11 cellular contexts compared by ENCODE assay signal in the genomic region with DNA sequence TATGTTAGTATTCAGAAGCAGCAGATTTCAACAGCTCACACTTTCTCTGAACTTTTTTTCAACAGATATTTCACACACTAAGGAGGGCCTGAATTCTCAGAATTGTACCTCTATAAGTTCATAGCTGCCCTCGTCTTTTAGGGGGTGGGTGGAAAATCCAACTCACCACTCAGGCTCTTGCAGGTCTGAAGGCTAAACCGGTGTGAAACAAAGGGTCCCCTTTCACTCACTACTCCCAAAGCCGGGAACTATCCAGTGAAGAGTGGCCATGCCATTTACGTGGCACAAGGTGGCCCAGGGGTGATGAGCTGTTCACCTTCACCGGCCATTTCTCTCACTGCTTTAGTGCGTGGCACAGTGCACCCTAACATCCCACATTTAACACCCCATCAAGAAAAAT. TPM values are rescaled to one million over a fixed set of nuclear protein-coding genes. Genes with fewer than 3 reads are reported as not detected.
A peak's percentile ranks its signal among the peaks of the same experiment; 100 is the strongest.
DNase-seq lines count a peak whose midpoint lies in the region; ATAC-seq and TF ChIP-seq lines count a peak whose summit lies in the region.
"Had no signal": no experiment of that assay in that cellular context is flagged by ENCODE, and none has a peak within 500 bp of the region (broad histone marks: within the 10 kb centered on the region; RNA-seq: fewer than 3 reads in every experiment).

No MANE protein-coding gene starts in this region.

- H3K36me3 Mint-ChIP-seq in activated CD4-positive, alpha-beta T cell treated with anti-CD3 and anti-CD28 coated beads, Interleukin-2, amount 10 ng/mL, durations not matched to agents 24 days and 14 days (ENCODE audit: low read depth) = peaks cover 52% of the 10 kb centered on the region
- peaks cover 56% of the 10 kb centered on the region for H3K36me3 Mint-ChIP-seq in activated CD4-positive, alpha-beta T cell treated with anti-CD3 and anti-CD28 coated beads, Interleukin-2, amount 10 ng/mL, durations not matched to agents 7 days and 5 days (ENCODE audit: low read depth)

- no peaks in the 10 kb centered on the region for H3K9me3 Mint-ChIP-seq in activated CD4-positive, alpha-beta T cell treated with anti-CD3 and anti-CD28 coated beads, Interleukin-2, amount 10 ng/mL, durations not matched to agents 24 days and 14 days
- H3K9me3 Mint-ChIP-seq in activated CD4-positive, alpha-beta T cell treated with anti-CD3 and anti-CD28 coated beads, Interleukin-2, amount 10 ng/mL, durations not matched to agents 7 days and 5 days = no peaks in the 10 kb centered on the region
- H3K9me3 Mint-ChIP-seq: activated CD4-positive, alpha-beta memory T cell treated with anti-CD3 and anti-CD28 coated beads for 36 hours; mesothelial cell of epicardium had no signal

- no peak overlapping the region for H3K4me3 Mint-ChIP-seq in activated CD4-positive, alpha-beta T cell treated with anti-CD3 and anti-CD28 coated beads, Interleukin-2, amount 10 ng/mL, durations not matched to agents 24 days and 14 days
- H3K4me3 Mint-ChIP-seq in activated CD4-positive, alpha-beta T cell treated with anti-CD3 and anti-CD28 coated beads, Interleukin-2, amount 10 ng/mL, durations not matched to agents 7 days and 5 days = no peak overlapping the region
- H3K4me3 Mint-ChIP-seq: activated CD4-positive, alpha-beta memory T cell treated with anti-CD3 and anti-CD28 coated beads for 36 hours; mesothelial cell of epicardium had no signal

- H3K9me3 ChIP-seq in left lung (no peaks in the 10 kb centered on the region), thoracic aorta (no peaks in the 10 kb centered on the region)

- H3K27ac Mint-ChIP-seq in activated CD4-positive, alpha-beta T cell treated with anti-CD3 and anti-CD28 coated beads, Interleukin-2, amount 10 ng/mL, durations not matched to agents 24 days and 14 days = peak overlapping the region; percentile 68
- H3K27ac Mint-ChIP-seq in activated CD4-positive, alpha-beta T cell treated with anti-CD3 and anti-CD28 coated beads, Interleukin-2, amount 10 ng/mL, durations not matched to agents 7 days and 5 days = no peak overlapping the region

- ATAC-seq in left lung (no peak), thoracic aorta (ENCODE audit: insufficient number of reproducible peaks, low FRiP score, low read depth) (no peak), HG02588 (IDR thresholded peaks at IDR 0.05; ENCODE audit: unreplicated experiment) (no peak)

- H3K27ac ChIP-seq in left lung (peak overlapping the region; percentile 83 to 92), thoracic aorta (peak overlapping the region; percentile 20 to 47)

- no peaks in the 10 kb centered on the region for H3K27me3 Mint-ChIP-seq in activated CD4-positive, alpha-beta T cell treated with anti-CD3 and anti-CD28 coated beads, Interleukin-2, amount 10 ng/mL, durations not matched to agents 24 days and 14 days
- H3K27me3 Mint-ChIP-seq in activated CD4-positive, alpha-beta T cell treated with anti-CD3 and anti-CD28 coated beads, Interleukin-2, amount 10 ng/mL, durations not matched to agents 7 days and 5 days = no peaks in the 10 kb centered on the region
- H3K27me3 Mint-ChIP-seq: activated CD4-positive, alpha-beta memory T cell treated with anti-CD3 and anti-CD28 coated beads for 36 hours had no signal

- H3K4me1 Mint-ChIP-seq in activated CD4-positive, alpha-beta T cell treated with anti-CD3 and anti-CD28 coated beads, Interleukin-2, amount 10 ng/mL, durations not matched to agents 24 days and 14 days = peaks cover 26% of the 10 kb centered on the region
- peaks cover 24% of the 10 kb centered on the region for H3K4me1 Mint-ChIP-seq in activated CD4-positive, alpha-beta T cell treated with anti-CD3 and anti-CD28 coated beads, Interleukin-2, amount 10 ng/mL, durations not matched to agents 7 days and 5 days

- peaks cover 0 to 49% of the 10 kb centered on the region in 2 donors for H3K36me3 ChIP-seq in left lung
- H3K36me3 ChIP-seq in thoracic aorta = no peaks in the 10 kb centered on the region

- DNase-seq in activated CD4-positive, alpha-beta T cell treated with anti-CD3 and anti-CD28 coated beads, Interleukin-2, amount 10 ng/mL, durations not matched to agents 24 days and 14 days = no peak
- DNase-seq in activated CD4-positive, alpha-beta T cell treated with anti-CD3 and anti-CD28 coated beads, Interleukin-2, amount 10 ng/mL, durations not matched to agents 7 days and 5 days = no peak
- peak; percentile 11 for DNase-seq in amniotic epithelial cell (ENCODE audit: low read depth)
- DNase-seq in left lung = no peak
- no peak for DNase-seq in thoracic aorta (ENCODE audit: low spot score)
- DNase-seq in hepatic stellate cell (ENCODE audit: low spot score) = no peak
- no peak for DNase-seq in KG1 (lab: John Stamatoyannopoulos, UW)
- DNase-seq: amniotic stem cell had no signal

- H3K4me1 ChIP-seq in left lung (peaks cover 10 to 55% of the 10 kb centered on the region in 2 donors), thoracic aorta (ENCODE audit: control insufficient read depth in 1 of 2, low read depth in 2 of 2) (peaks cover 18 to 31% of the 10 kb centered on the region in 2 donors)

- no peak for TF ChIP-seq CTCF in left lung (IDR thresholded peaks at IDR 0.05)
- TF ChIP-seq CTCF in thoracic aorta (IDR thresholded peaks at IDR 0.05) = no peak

- CTCF ChIA-PET in activated CD4-positive, alpha-beta T cell treated with anti-CD3 and anti-CD28 coated beads, Interleukin-2, amount 10 ng/mL, durations not matched to agents 7 days and 5 days (lab: Charles Lee) = interaction anchor here (0.9 to 2.6 kb wide), 4 partner anchors 19 to 43 kb away, joined by 3 to 8 read pairs (median 4); partner anchors contain the start of gene TBC1D7

- POLR2A ChIA-PET in activated CD4-positive, alpha-beta T cell treated with anti-CD3 and anti-CD28 coated beads, Interleukin-2, amount 10 ng/mL, durations not matched to agents 7 days and 5 days (lab: Charles Lee) = no interaction called here

- H3K27me3 ChIP-seq in left lung (no peaks in the 10 kb centered on the region), thoracic aorta (replicated peaks; ENCODE audit: insufficient read depth) (no peaks in the 10 kb centered on the region)

- intact Hi-C loops in activated CD4-positive, alpha-beta T cell treated with anti-CD3 and anti-CD28 coated beads, Interleukin-2, amount 10 ng/mL, durations not matched to agents 24 days and 14 days (cut with micrococcal nuclease) = no loop called here
- intact Hi-C loops in left lung (cut with DNase I) = no loop called here

- H3K4me3 ChIP-seq in left lung (no peak overlapping the region), thoracic aorta (peak overlapping the region; percentile 58)

RNA-seq across cellular contexts. Expression of gene TBC1D7, which starts 24.2 kb away (rescaled TPM):
- total RNA-seq in activated CD4-positive, alpha-beta T cell treated with anti-CD3 and anti-CD28 coated beads, Interleukin-2, amount 10 ng/mL, durations not matched to agents 24 days and 14 days = 25.1 and 26.8 TPM in 2 replicates
- 10 to 100 TPM; 18.1 to 20.0 TPM for total RNA-seq in activated CD4-positive, alpha-beta T cell treated with anti-CD3 and anti-CD28 coated beads, Interleukin-2, amount 10 ng/mL, durations not matched to agents 7 days and 5 days
- 10 to 100 TPM; 18.3 to 20.2 TPM for total RNA-seq in left lung
- total RNA-seq in thoracic aorta = 10 to 100 TPM in 1 of 2 donors, 1 to 10 TPM in 1; 7.3 to 17.9 TPM
